Comparison of ENCODE assay signal across 11 cellular contexts in genomic region chr3:30476373-30477082, GRCh38.
A peak's percentile ranks its signal among the peaks of the same experiment; 100 is the strongest.
DNase-seq lines count a peak whose midpoint lies in the region; ATAC-seq, FAIRE-seq and TF ChIP-seq lines count a peak whose summit lies in the region.
"Had no signal": no experiment of that assay in that cellular context is flagged by ENCODE, and none has a peak within 500 bp of the region (broad histone marks: within the 10 kb centered on the region; RNA-seq: fewer than 3 reads in every experiment).

No MANE protein-coding gene starts in this region.

- H3K27ac ChIP-seq in endothelial cell of umbilical vein (ENCODE audit: insufficient read depth, low read depth, low read length) (peak overlapping the region; percentile 16), smooth muscle cell (ENCODE audit: low read depth) (peak overlapping the region; percentile 48)
- H3K27ac ChIP-seq: adrenal gland had no signal

- CTCF ChIA-PET in endothelial cell of umbilical vein (lab: Charles Lee), result interaction anchor here (1.2 to 1.9 kb wide), 4 partner anchors 9 to 277 kb away, joined by 3 to 12 read pairs (median 4); no protein-coding TSS in a partner anchor

- no peaks in the 10 kb centered on the region for H3K9me3 ChIP-seq in endothelial cell of umbilical vein (replicated peaks; ENCODE audit: control insufficient read depth, insufficient read depth, low read length)
- no peaks in the 10 kb centered on the region for H3K9me3 ChIP-seq in smooth muscle cell (replicated peaks; ENCODE audit: low read depth)
- H3K9me3 ChIP-seq: adrenal gland had no signal

- H3K79me2 ChIP-seq in endothelial cell of umbilical vein (ENCODE audit: control insufficient read depth, insufficient read depth, low read length), result no peaks in the 10 kb centered on the region
- H3K79me2 ChIP-seq in smooth muscle cell (ENCODE audit: low read depth), result no peaks in the 10 kb centered on the region

- POLR2A ChIA-PET in endothelial cell of umbilical vein (lab: Charles Lee), result no interaction called here

- in situ Hi-C loops in G401 (cut with HindIII; ENCODE audit: low sequenced_read_pairs), result no loop called here

- dilution Hi-C loops in endothelial cell of umbilical vein (cut with MboI; ENCODE audit: extremely low pct_ligation_motif_present, low sequenced_read_pairs), result no loop called here

- H4K20me1 ChIP-seq in endothelial cell of umbilical vein (replicated peaks; ENCODE audit: control insufficient read depth, extremely low read depth, insufficient read depth, low read length), result no peaks in the 10 kb centered on the region
- no peaks in the 10 kb centered on the region for H4K20me1 ChIP-seq in smooth muscle cell (ENCODE audit: low read depth)

- no peak for TF ChIP-seq CTCF in endothelial cell of umbilical vein (IDR thresholded peaks at IDR 0.05; ENCODE audit: extremely low read depth in 1 of 2, insufficient read depth in 1 of 2, low read depth in 1 of 2, low read length in 2 of 2)
- TF ChIP-seq CTCF in smooth muscle cell (IDR thresholded peaks at IDR 0.05; ENCODE audit: borderline replicate concordance, insufficient read depth, poor library complexity, severe bottlenecking), result no peak

- no peak overlapping the region for H3K4me3 ChIP-seq in endothelial cell of umbilical vein (replicated peaks in 1 of 3; ENCODE audit: insufficient read depth in 1 of 3, low read depth in 1 of 3, low read length in 3 of 3)
- no peak overlapping the region for H3K4me3 ChIP-seq in smooth muscle cell
- H3K4me3 ChIP-seq: adrenal gland had no signal

- ATAC-seq in HG02798 (IDR thresholded peaks at IDR 0.05; ENCODE audit: poor library complexity, unreplicated experiment), result no peak

- H3K27me3 ChIP-seq in endothelial cell of umbilical vein (ENCODE audit: control insufficient read depth in 2 of 2, insufficient read depth in 2 of 2, low read length in 2 of 2) (no peaks in the 10 kb centered on the region), smooth muscle cell (ENCODE audit: low read depth) (no peaks in the 10 kb centered on the region)
- H3K27me3 ChIP-seq: adrenal gland had no signal

- H3K36me3 ChIP-seq in endothelial cell of umbilical vein (ENCODE audit: control insufficient read depth in 2 of 2, extremely low read depth in 1 of 2, insufficient read depth in 2 of 2, low read length in 2 of 2) (no peaks in the 10 kb centered on the region), smooth muscle cell (ENCODE audit: low read depth) (no peaks in the 10 kb centered on the region)
- H3K36me3 ChIP-seq: adrenal gland had no signal

- FAIRE-seq in endothelial cell of umbilical vein (lab: Jason Lieb, UNC), result peak; percentile 76

- intact Hi-C loops in endothelial cell of umbilical vein (cut with micrococcal nuclease), result no loop called here

- H3F3A ChIP-seq in smooth muscle cell (ENCODE audit: low read depth), result no peaks in the 10 kb centered on the region

- WGBS in smooth muscle cell (ENCODE audit: low lambda C conversion rate), result 68% methylated on average over 3 of the region's 3 CpGs

- no peak overlapping the region for H2AFZ ChIP-seq in endothelial cell of umbilical vein (ENCODE audit: low read depth, low read length)
- H2AFZ ChIP-seq in smooth muscle cell (ENCODE audit: low read depth), result peak overlapping the region; percentile 34

- no peaks in the 10 kb centered on the region for H3K9me1 ChIP-seq in endothelial cell of umbilical vein (replicated peaks; ENCODE audit: control insufficient read depth, extremely low read depth, insufficient read depth, low read length)

- no peak overlapping the region for H3K4me2 ChIP-seq in endothelial cell of umbilical vein (ENCODE audit: insufficient read depth, low read length)
- H3K4me2 ChIP-seq in smooth muscle cell, result peak overlapping the region; percentile 27

- peaks cover 9% of the 10 kb centered on the region for H3K4me1 ChIP-seq in endothelial cell of umbilical vein (ENCODE audit: control insufficient read depth, extremely low read depth, insufficient read depth, low read length)
- H3K4me1 ChIP-seq in smooth muscle cell (ENCODE audit: low read depth), result no peaks in the 10 kb centered on the region

- DNase-seq in NCI-H345 (lab: John Stamatoyannopoulos, UW) (peak; percentile 40), NCI-H345 treated with DMSO at 0.1 percent for 48 hours (lab: John Stamatoyannopoulos, UW; ENCODE audit: unreplicated experiment) (no peak), MV-4-11 (lab: John Stamatoyannopoulos, UW) (peak; percentile 25), endothelial cell of umbilical vein (ENCODE audit: low read depth, low spot score) (peak; percentile 86), smooth muscle cell (lab: John Stamatoyannopoulos, UW; ENCODE audit: unreplicated experiment) (no peak), G401 (ENCODE audit: low spot score) (no peak)
- DNase-seq in stimulated activated CD8-positive, alpha-beta memory T cell treated with anti-CD3 and anti-CD28 coated beads, Interleukin-4, amount 100 ng/mL, for 48 hours, result no peak
- DNase-seq: adrenal gland, glutamatergic neuron, H9 had no signal

- TF ChIP-seq POLR2A in endothelial cell of umbilical vein (IDR thresholded peaks at IDR 0.05; ENCODE audit: low read depth, low read length), result no peak

- H3K9ac ChIP-seq in endothelial cell of umbilical vein (replicated peaks; ENCODE audit: extremely low read depth, insufficient read depth, low read length) (no peak overlapping the region), smooth muscle cell (ENCODE audit: low read depth) (no peak overlapping the region)

- BruUV-seq in endothelial cell of umbilical vein (replicated peaks; lab: Mats Ljungman, UMichigan), result no TSS peak

TF ChIP-seq in endothelial cell of umbilical vein, 7 proteins besides CTCF, POLR2A, EP300 and RAD21:
- TF ChIP-seq JUN (IDR thresholded peaks at IDR 0.05; ENCODE audit: borderline replicate concordance, insufficient read depth, insufficient read length, low read depth) (peak; percentile 86), FOS (IDR thresholded peaks at IDR 0.05; ENCODE audit: borderline replicate concordance, insufficient read depth, low read length) (peak; percentile 59), GATA2 (IDR thresholded peaks at IDR 0.05; ENCODE audit: insufficient read depth, insufficient read length, low read depth, low read length) (no peak)

Comparison
In these comparisons a context has a peak if more than half of its experiments do, and no peak if none do; other contexts are left out.
1. DNase-seq: peak in NCI-H345 (single experiment), MV-4-11 (single experiment) and endothelial cell of umbilical vein (single experiment); none in NCI-H345 treated with DMSO at 0.1 percent for 48 hours (single experiment), smooth muscle cell (single experiment), stimulated activated CD8-positive, alpha-beta memory T cell treated with anti-CD3 and anti-CD28 coated beads, Interleukin-4, amount 100 ng/mL, for 48 hours (single experiment) and G401 (single experiment).